ENCODE assay signal across 8 cellular contexts in the genomic region with DNA sequence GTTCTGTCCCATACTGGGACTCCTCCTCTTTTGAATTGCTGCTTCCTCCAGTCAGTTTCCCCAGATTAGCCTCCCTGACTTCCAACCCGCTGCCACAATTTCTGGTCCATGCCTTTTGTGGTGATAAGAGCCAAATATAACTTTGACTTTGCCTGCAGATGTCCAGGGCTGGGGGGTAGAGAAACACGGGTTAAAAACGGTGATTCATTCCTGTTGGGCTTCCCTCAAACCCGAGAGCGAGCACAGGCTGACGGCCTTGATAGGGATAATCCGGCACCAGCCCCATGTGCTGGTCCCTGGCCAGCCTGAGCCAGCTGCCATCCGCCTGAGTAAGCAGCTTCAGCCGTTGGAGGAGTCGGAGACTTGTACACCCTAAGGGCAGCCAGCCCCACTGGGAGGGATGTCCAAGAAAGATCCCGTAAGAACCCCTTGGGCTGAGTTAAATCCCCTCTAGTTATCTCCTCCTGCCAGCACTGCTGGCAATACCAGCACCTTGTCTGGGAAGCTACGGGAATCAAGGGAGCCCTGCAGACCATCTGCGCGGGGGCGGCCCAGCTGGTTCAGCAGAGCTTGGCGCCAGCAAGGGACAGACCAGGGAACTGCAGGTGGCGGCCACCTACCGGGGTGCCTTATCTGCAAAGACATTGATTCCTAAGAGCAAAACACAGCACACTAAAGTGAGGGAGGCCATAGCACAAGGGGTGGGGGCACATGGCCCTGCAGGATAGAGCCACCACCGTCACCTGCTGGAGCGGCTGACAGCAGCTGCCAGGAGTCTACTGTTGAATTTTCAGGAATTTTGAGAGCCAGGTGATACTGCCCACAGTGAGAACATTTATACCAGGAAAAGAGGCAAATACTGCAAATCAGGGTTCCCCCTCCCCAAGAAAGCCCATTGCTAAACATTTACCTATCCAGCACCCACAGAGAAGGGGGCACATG. TPM values are rescaled to one million over a fixed set of nuclear protein-coding genes. Genes with fewer than 3 reads are reported as not detected.
A peak's percentile ranks its signal among the peaks of the same experiment; 100 is the strongest.
DNase-seq lines count a peak whose midpoint lies in the region; ATAC-seq and TF ChIP-seq lines count a peak whose summit lies in the region.

No MANE protein-coding gene starts in this region.

- H3K27ac Mint-ChIP-seq in naive thymus-derived CD4-positive, alpha-beta T cell, result peak overlapping the region in 1 of 9 donors; percentile 25

- peak overlapping the region; percentile 97 for H3K27ac ChIP-seq in fibroblast of lung (ENCODE audit: insufficient read depth, low read length)
- no peak overlapping the region for H3K27ac ChIP-seq in naive thymus-derived CD4-positive, alpha-beta T cell (ENCODE audit: low read depth, low read length)

- H3K4me3 ChIP-seq in fibroblast of lung (replicated peaks in 1 of 4; ENCODE audit: control extremely low read depth in 1 of 4, insufficient read depth in 1 of 4, low read depth in 3 of 4, low read length in 4 of 4), result no peak overlapping the region
- no peak overlapping the region for H3K4me3 ChIP-seq in naive thymus-derived CD4-positive, alpha-beta T cell (ENCODE audit: low read length)

- POLR2A ChIA-PET in naive thymus-derived CD4-positive, alpha-beta T cell (lab: Charles Lee), result no interaction called here

- H3K4me2 ChIP-seq in fibroblast of lung (ENCODE audit: extremely low read depth, insufficient read depth, low read length), result peak overlapping the region; percentile 59

- H3K27me3 Mint-ChIP-seq in naive thymus-derived CD4-positive, alpha-beta T cell, result peaks cover 6 to 16% (median 8%) of the 10 kb centered on the region in 5 donors

- H3K4me1 ChIP-seq in fibroblast of lung (ENCODE audit: control insufficient read depth, extremely low read depth, insufficient read depth, low read length), result peaks cover 43% of the 10 kb centered on the region
- H3K4me1 ChIP-seq in naive thymus-derived CD4-positive, alpha-beta T cell (ENCODE audit: control insufficient read depth in 2 of 2, insufficient read depth in 2 of 2, low read length in 2 of 2), result no peaks in the 10 kb centered on the region

- peak; percentile 27 to 35 for TF ChIP-seq CTCF in fibroblast of lung (conservative IDR thresholded peaks at IDR 0.05 in 1 of 2, IDR thresholded peaks at IDR 0.05 in 1 of 2; ENCODE audit: low read depth in 1 of 2, low read length in 2 of 2)

- CTCF ChIA-PET in naive thymus-derived CD4-positive, alpha-beta T cell (lab: Charles Lee), result interaction anchor here (0.6 to 1.2 kb wide), 2 partner anchors 14 to 181 kb away, joined by 3 to 5 read pairs; no protein-coding TSS in a partner anchor

- H3K9me3 ChIP-seq in fibroblast of lung (ENCODE audit: control insufficient read depth, insufficient read depth, low read depth, low read length), result no peaks in the 10 kb centered on the region
- H3K9me3 ChIP-seq in naive thymus-derived CD4-positive, alpha-beta T cell (ENCODE audit: control insufficient read depth in 2 of 3, low read length in 3 of 3), result no peaks in the 10 kb centered on the region

- intact Hi-C loops in naive thymus-derived CD4-positive, alpha-beta T cell (cut with micrococcal nuclease), result no loop called here

- peaks cover 9% of the 10 kb centered on the region for H3K36me3 ChIP-seq in fibroblast of lung (ENCODE audit: control insufficient read depth, insufficient read depth, low read length)
- no peaks in the 10 kb centered on the region for H3K36me3 ChIP-seq in naive thymus-derived CD4-positive, alpha-beta T cell (ENCODE audit: control insufficient read depth in 2 of 3, insufficient read depth in 3 of 3, low read length in 3 of 3)

- no peak overlapping the region for H3K4me3 Mint-ChIP-seq in naive thymus-derived CD4-positive, alpha-beta T cell

- in situ Hi-C loops in KBM-7 (cut with MboI; ENCODE audit: low pct_unique_long_range_greater_than_20kb, low sequenced_read_pairs), result no loop called here

- peaks cover 6% of the 10 kb centered on the region for H3K79me2 ChIP-seq in fibroblast of lung (ENCODE audit: control insufficient read depth, insufficient read depth, low read length)

- H3K9me3 Mint-ChIP-seq in naive thymus-derived CD4-positive, alpha-beta T cell, result peaks cover 0 to 3% (median 0%) of the 10 kb centered on the region in 11 donors

- H4K20me1 ChIP-seq in fibroblast of lung (ENCODE audit: control insufficient read depth, extremely low read depth, insufficient read depth, low read length), result no peaks in the 10 kb centered on the region

- no peaks in the 10 kb centered on the region for H3K27me3 ChIP-seq in fibroblast of lung (ENCODE audit: control insufficient read depth, insufficient read depth, low read length)
- H3K27me3 ChIP-seq in naive thymus-derived CD4-positive, alpha-beta T cell (ENCODE audit: control insufficient read depth in 2 of 2, insufficient read depth in 2 of 2, low read length in 2 of 2), result no peaks in the 10 kb centered on the region

- H2AFZ ChIP-seq in fibroblast of lung (ENCODE audit: low read length), result no peak overlapping the region

- H3K9ac ChIP-seq in fibroblast of lung (ENCODE audit: insufficient read depth, low read length), result peak overlapping the region; percentile 69

- peak; percentile 40 for ATAC-seq in naive thymus-derived CD4-positive, alpha-beta T cell

- H3K4me1 Mint-ChIP-seq in naive thymus-derived CD4-positive, alpha-beta T cell, result peaks cover 8 to 20% (median 15%) of the 10 kb centered on the region in 7 donors

- peaks cover 0 to 2% (median 0%) of the 10 kb centered on the region in 5 donors for H3K36me3 Mint-ChIP-seq in naive thymus-derived CD4-positive, alpha-beta T cell

- DNase-seq in ELR (ENCODE audit: low read depth) (peak; percentile 97), KBM-7 (peak; percentile 79), SW480 (ENCODE audit: low spot score) (peak; percentile 19), fibroblast of lung (ENCODE audit: low read depth in 2 of 2) (peak; percentile 98 to 99), germinal center (ENCODE audit: low spot score) (no peak), NOMO-1 (lab: John Stamatoyannopoulos, UW; ENCODE audit: unreplicated experiment in 2 of 2) (no peak)
- peak in 1 of 9 donors; percentile 5 for DNase-seq in naive thymus-derived CD4-positive, alpha-beta T cell
- DNase-seq in effector CD8-positive, alpha-beta T cell (lab: John Stamatoyannopoulos, UW), result no peak

RNA-seq across cellular contexts. Expression of a gene that starts 18.1 kb away (rescaled TPM):
- 26.5 and 109 TPM in 2 replicates for total RNA-seq in fibroblast of lung
- 14.5 and 23.1 TPM in 2 replicates for polyA plus RNA-seq in fibroblast of lung
- 47.8 and 91.2 TPM in 2 replicates for polyA plus RNA-seq in fibroblast of lung (2012)
- polyA minus RNA-seq in fibroblast of lung (ENCODE audit: low replicate concordance), result 130 and 217 TPM in 2 replicates
- total RNA-seq in naive thymus-derived CD4-positive, alpha-beta T cell, result not detected
- polyA plus RNA-seq in naive thymus-derived CD4-positive, alpha-beta T cell, result not detected

RNA-seq across cellular contexts. Expression of a gene that starts 46.8 kb away (rescaled TPM):
- 19.5 and 24.6 TPM in 2 replicates for total RNA-seq in fibroblast of lung
- polyA plus RNA-seq in fibroblast of lung, result 16.1 and 17.5 TPM in 2 replicates
- 20.9 and 26.8 TPM in 2 replicates for polyA plus RNA-seq in fibroblast of lung (2012)
- 58.1 and 71.4 TPM in 2 replicates for polyA minus RNA-seq in fibroblast of lung (ENCODE audit: low replicate concordance)
- total RNA-seq in naive thymus-derived CD4-positive, alpha-beta T cell, result 1 to 10 TPM in 4 of 5 experiments, under 1 TPM in 1; 0.94 to 3.4 (median 1.4) TPM
- under 1 TPM; 0.13 to 0.22 TPM for polyA plus RNA-seq in naive thymus-derived CD4-positive, alpha-beta T cell

RNA-seq across cellular contexts. Expression of a gene that starts 54.5 kb away (rescaled TPM):
- total RNA-seq in fibroblast of lung, result 45.1 and 58.6 TPM in 2 replicates
- 34.0 and 48.4 TPM in 2 replicates for polyA plus RNA-seq in fibroblast of lung
- polyA plus RNA-seq in fibroblast of lung (2012), result 38.6 and 64.8 TPM in 2 replicates
- polyA minus RNA-seq in fibroblast of lung (ENCODE audit: low replicate concordance), result 8.4 and 8.6 TPM in 2 replicates
- 100 to 1,000 TPM in 1 of 5 experiments, 10 to 100 TPM in 4; 32.3 to 100 (median 89.5) TPM for total RNA-seq in naive thymus-derived CD4-positive, alpha-beta T cell
- polyA plus RNA-seq in naive thymus-derived CD4-positive, alpha-beta T cell, result 100 to 1,000 TPM; 232 to 325 TPM

Comparison
In these comparisons a context has a peak if more than half of its experiments do, and no peak if none do; other contexts are left out.
1. DNase-seq: peak in ELR (single experiment), KBM-7 (single experiment), SW480 (single experiment) and fibroblast of lung (2 of 2); none in effector CD8-positive, alpha-beta T cell (single experiment), germinal center (single experiment) and NOMO-1 (0 of 2).
2. RNA of a gene that starts 18.1 kb away (total RNA-seq): 26.5 to 109 TPM in fibroblast of lung; not detected in naive thymus-derived CD4-positive, alpha-beta T cell; every median in the first group is over 10 times any median in the second.